ENCODE assay signal across 16 cellular contexts in genomic region chr7:151278949-151279348, GRCh38. TPM values are rescaled to one million over a fixed set of nuclear protein-coding genes. Genes with fewer than 3 reads are reported as not detected.
DNase-seq lines count a peak whose midpoint lies in the region; TF ChIP-seq lines count a peak whose summit lies in the region.
"Had no signal": no experiment of that assay in that cellular context is flagged by ENCODE, and none has a peak within 500 bp of the region (broad histone marks: within the 10 kb centered on the region; RNA-seq: fewer than 3 reads in every experiment).

No MANE protein-coding gene starts in this region.

- peaks cover 4% of the 10 kb centered on the region for H3K36me3 Mint-ChIP-seq in MCF 10A (ENCODE audit: insufficient read depth, unreplicated experiment)
- no peaks in the 10 kb centered on the region for H3K36me3 Mint-ChIP-seq in activated T-helper 1 cell treated with anti-CD3 and anti-CD28 coated beads, Interleukin-12 subunit alpha, Interleukin-12 subunit beta, Interleukin-2, Interleukin-4 antibody, amounts not matched to agents 30 ng/mL and 10 ng/mL and 1 ng/mL, durations not matched to agents 14 hours and 24 hours and 36 hours (ENCODE audit: low read depth)
- H3K36me3 Mint-ChIP-seq in neural crest cell (ENCODE audit: low read depth), result no peaks in the 10 kb centered on the region
- no peaks in the 10 kb centered on the region for H3K36me3 Mint-ChIP-seq in Caco-2 (ENCODE audit: insufficient read depth, unreplicated experiment)

- POLR2A ChIA-PET in MCF 10A (lab: Yijun Ruan, JAX) (no interaction called here), Caco-2 (lab: Charles Lee) (no interaction called here)

- TF ChIP-seq CTCF in MCF 10A (IDR thresholded peaks at IDR 0.05; ENCODE audit: unreplicated experiment) (no peak), breast epithelium (IDR thresholded peaks at IDR 0.05) (no peak), neural crest cell (conservative IDR thresholded peaks at IDR 0.05) (no peak), Caco-2 (IDR thresholded peaks at IDR 0.05; ENCODE audit: insufficient read depth in 1 of 2, low read depth in 1 of 2, low read length in 1 of 2, severe bottlenecking in 1 of 2, unreplicated experiment in 1 of 2) (no peak)

- no peak overlapping the region for H3K27ac ChIP-seq in breast epithelium
- H3K27ac ChIP-seq: 22Rv1 had no signal

- H3K4me3 Mint-ChIP-seq in MCF 10A (ENCODE audit: unreplicated experiment) (peak overlapping the region; percentile 44), neural crest cell (peak overlapping the region; percentile 42), Caco-2 (ENCODE audit: unreplicated experiment) (no peak overlapping the region)
- H3K4me3 Mint-ChIP-seq in activated T-helper 1 cell treated with anti-CD3 and anti-CD28 coated beads, Interleukin-12 subunit alpha, Interleukin-12 subunit beta, Interleukin-2, Interleukin-4 antibody, amounts not matched to agents 30 ng/mL and 10 ng/mL and 1 ng/mL, durations not matched to agents 14 hours and 24 hours and 36 hours, result peak overlapping the region; percentile 45
- H3K4me3 Mint-ChIP-seq: HFFc6 had no signal

- no peak for TF ChIP-seq POLR2A in breast epithelium (IDR thresholded peaks at IDR 0.05)

- H3K9me3 Mint-ChIP-seq in MCF 10A (ENCODE audit: unreplicated experiment) (no peaks in the 10 kb centered on the region), neural crest cell (peaks cover 4% of the 10 kb centered on the region), Caco-2 (ENCODE audit: unreplicated experiment) (peaks cover 10% of the 10 kb centered on the region)
- no peaks in the 10 kb centered on the region for H3K9me3 Mint-ChIP-seq in activated T-helper 1 cell treated with anti-CD3 and anti-CD28 coated beads, Interleukin-12 subunit alpha, Interleukin-12 subunit beta, Interleukin-2, Interleukin-4 antibody, amounts not matched to agents 30 ng/mL and 10 ng/mL and 1 ng/mL, durations not matched to agents 14 hours and 24 hours and 36 hours
- H3K9me3 Mint-ChIP-seq: CD8-positive, alpha-beta T cell had no signal

- H3K9me3 ChIP-seq in breast epithelium, result no peaks in the 10 kb centered on the region
- H3K9me3 ChIP-seq in Caco-2, result no peaks in the 10 kb centered on the region

- H3K27me3 Mint-ChIP-seq in MCF 10A (ENCODE audit: insufficient read depth, unreplicated experiment), result peaks cover 48% of the 10 kb centered on the region
- H3K27me3 Mint-ChIP-seq in activated T-helper 1 cell treated with anti-CD3 and anti-CD28 coated beads, Interleukin-12 subunit alpha, Interleukin-12 subunit beta, Interleukin-2, Interleukin-4 antibody, amounts not matched to agents 30 ng/mL and 10 ng/mL and 1 ng/mL, durations not matched to agents 14 hours and 24 hours and 36 hours (ENCODE audit: insufficient read depth), result peaks cover 36% of the 10 kb centered on the region
- peaks cover 22% of the 10 kb centered on the region for H3K27me3 Mint-ChIP-seq in neural crest cell (ENCODE audit: low read depth)
- peaks cover 21% of the 10 kb centered on the region for H3K27me3 Mint-ChIP-seq in Caco-2 (ENCODE audit: insufficient read depth, unreplicated experiment)

- DNase-seq in MCF 10A (ENCODE audit: unreplicated experiment), result no peak
- DNase-seq in breast epithelium (ENCODE audit: low spot score in 2 of 2), result no peak
- no peak for DNase-seq in activated T-helper 1 cell treated with anti-CD3 and anti-CD28 coated beads, Interleukin-12 subunit alpha, Interleukin-12 subunit beta, Interleukin-2, Interleukin-4 antibody, amounts not matched to agents 30 ng/mL and 10 ng/mL and 1 ng/mL, durations not matched to agents 14 hours and 24 hours and 36 hours (ENCODE audit: low spot score)
- DNase-seq in neural crest cell (ENCODE audit: low read depth, low spot score), result no peak
- DNase-seq in AG08395 (ENCODE audit: low spot score), result no peak
- no peak for DNase-seq in NCI-H1417 treated with DMSO at 0.1 percent for 48 hours (lab: John Stamatoyannopoulos, UW)
- no peak for DNase-seq in Caco-2
- DNase-seq: C1 segment of cervical spinal cord; CD8-positive, alpha-beta T cell; DMS53; GF-D8; HFFc6; IMR-90; KBM-7 had no signal

- no peak overlapping the region for H3K4me3 ChIP-seq in breast epithelium
- H3K4me3 ChIP-seq in Caco-2 (ENCODE audit: low read depth, low read length), result no peak overlapping the region
- H3K4me3 ChIP-seq: HAP-1 had no signal

- H3K27ac Mint-ChIP-seq in MCF 10A (ENCODE audit: low read depth, unreplicated experiment) (no peak overlapping the region), neural crest cell (ENCODE audit: unreplicated experiment) (no peak overlapping the region), Caco-2 (ENCODE audit: unreplicated experiment) (no peak overlapping the region)
- no peak overlapping the region for H3K27ac Mint-ChIP-seq in activated T-helper 1 cell treated with anti-CD3 and anti-CD28 coated beads, Interleukin-12 subunit alpha, Interleukin-12 subunit beta, Interleukin-2, Interleukin-4 antibody, amounts not matched to agents 30 ng/mL and 10 ng/mL and 1 ng/mL, durations not matched to agents 14 hours and 24 hours and 36 hours
- H3K27ac Mint-ChIP-seq: CD8-positive, alpha-beta T cell; HFFc6 had no signal

- BruUV-seq in MCF 10A (replicated peaks; lab: Mats Ljungman, UMichigan) (no TSS peak), Caco-2 (replicated peaks; lab: Mats Ljungman, UMichigan) (no TSS peak)

- no peaks in the 10 kb centered on the region for H3K4me1 Mint-ChIP-seq in MCF 10A (ENCODE audit: insufficient read depth, unreplicated experiment)
- H3K4me1 Mint-ChIP-seq in activated T-helper 1 cell treated with anti-CD3 and anti-CD28 coated beads, Interleukin-12 subunit alpha, Interleukin-12 subunit beta, Interleukin-2, Interleukin-4 antibody, amounts not matched to agents 30 ng/mL and 10 ng/mL and 1 ng/mL, durations not matched to agents 14 hours and 24 hours and 36 hours (ENCODE audit: low read depth), result peaks cover 16% of the 10 kb centered on the region
- peaks cover 18% of the 10 kb centered on the region for H3K4me1 Mint-ChIP-seq in neural crest cell
- H3K4me1 Mint-ChIP-seq in Caco-2 (ENCODE audit: low read depth, unreplicated experiment), result no peaks in the 10 kb centered on the region

- intact Hi-C loops in MCF 10A (cut with micrococcal nuclease), result no loop called here
- intact Hi-C loops in breast epithelium (cut with DNase I; ENCODE audit: low total_unique reads), result no loop called here
- intact Hi-C loops in activated T-helper 1 cell treated with anti-CD3 and anti-CD28 coated beads, Interleukin-12 subunit alpha, Interleukin-12 subunit beta, Interleukin-2, Interleukin-4 antibody, amounts not matched to agents 30 ng/mL and 10 ng/mL and 1 ng/mL, durations not matched to agents 14 hours and 24 hours and 36 hours (cut with micrococcal nuclease), result no loop called here
- intact Hi-C loops in Caco-2 (cut with micrococcal nuclease; ENCODE audit: unreplicated experiment), result no loop called here

- H3K4me1 ChIP-seq in breast epithelium (peaks cover 0 to 19% of the 10 kb centered on the region in 2 donors), Caco-2 (0 out of 2 replicates have a peak, but pooled peaks cover 4% of the 10 kb centered on the region)

- H3K36me3 ChIP-seq in breast epithelium, result no peaks in the 10 kb centered on the region
- H3K36me3 ChIP-seq in Caco-2 (ENCODE audit: control insufficient read depth, insufficient read depth, low read length), result no peaks in the 10 kb centered on the region
- H3K36me3 ChIP-seq: HAP-1 had no signal

- H3K27me3 ChIP-seq in breast epithelium (peaks cover 0 to 2% of the 10 kb centered on the region in 2 donors), Caco-2 (replicated peaks; ENCODE audit: control insufficient read depth, insufficient read depth, low read length) (no peaks in the 10 kb centered on the region)

- CTCF ChIA-PET in MCF 10A (lab: Yijun Ruan, JAX) (no interaction called here), Caco-2 (lab: Charles Lee) (interaction anchor here (0.6 kb wide), 1 partner anchor 20 kb away, joined by 3 read pairs; no protein-coding TSS in a partner anchor)

RNA-seq across cellular contexts. Expression of gene SMARCD3, which starts 30.5 kb away (rescaled TPM):
- total RNA-seq in MCF 10A (2022) (3.8 and 5.3 TPM in 2 replicates), breast epithelium (10 to 100 TPM; 21.3 to 69.5 (median 43.5) TPM), neural crest cell (46.7 and 50.7 TPM in 2 replicates), Caco-2 (2022) (20.2 and 27.8 TPM in 2 replicates)
- total RNA-seq in activated T-helper 1 cell treated with anti-CD3 and anti-CD28 coated beads, Interleukin-12 subunit alpha, Interleukin-12 subunit beta, Interleukin-2, Interleukin-4 antibody, amounts not matched to agents 30 ng/mL and 10 ng/mL and 1 ng/mL, durations not matched to agents 14 hours and 24 hours and 36 hours, result 2.4 and 3.1 TPM in 2 replicates

RNA-seq across cellular contexts. Expression of gene CHPF2, which starts 46.7 kb away (rescaled TPM):
- total RNA-seq in MCF 10A (2022), result 28.2 and 33.8 TPM in 2 replicates
- total RNA-seq in breast epithelium, result 10 to 100 TPM; 24.5 to 40.6 (median 38.3) TPM
- total RNA-seq in activated T-helper 1 cell treated with anti-CD3 and anti-CD28 coated beads, Interleukin-12 subunit alpha, Interleukin-12 subunit beta, Interleukin-2, Interleukin-4 antibody, amounts not matched to agents 30 ng/mL and 10 ng/mL and 1 ng/mL, durations not matched to agents 14 hours and 24 hours and 36 hours, result 45.6 and 48.5 TPM in 2 replicates
- 33.1 and 34.1 TPM in 2 replicates for total RNA-seq in neural crest cell
- total RNA-seq in Caco-2 (2022), result 30.9 and 34.0 TPM in 2 replicates

RNA-seq across cellular contexts. Expression of gene ABCF2, which starts 51.9 kb away (rescaled TPM):
- total RNA-seq in MCF 10A (2022) (47.3 and 72.4 TPM in 2 replicates), breast epithelium (10 to 100 TPM; 35.6 to 58.7 (median 42.2) TPM), neural crest cell (67.0 and 68.2 TPM in 2 replicates), Caco-2 (2022) (50.8 and 57.8 TPM in 2 replicates)
- total RNA-seq in activated T-helper 1 cell treated with anti-CD3 and anti-CD28 coated beads, Interleukin-12 subunit alpha, Interleukin-12 subunit beta, Interleukin-2, Interleukin-4 antibody, amounts not matched to agents 30 ng/mL and 10 ng/mL and 1 ng/mL, durations not matched to agents 14 hours and 24 hours and 36 hours, result 81.7 and 85.4 TPM in 2 replicates
